ENCODE assay signal across 20 cellular contexts in the genomic region with DNA sequence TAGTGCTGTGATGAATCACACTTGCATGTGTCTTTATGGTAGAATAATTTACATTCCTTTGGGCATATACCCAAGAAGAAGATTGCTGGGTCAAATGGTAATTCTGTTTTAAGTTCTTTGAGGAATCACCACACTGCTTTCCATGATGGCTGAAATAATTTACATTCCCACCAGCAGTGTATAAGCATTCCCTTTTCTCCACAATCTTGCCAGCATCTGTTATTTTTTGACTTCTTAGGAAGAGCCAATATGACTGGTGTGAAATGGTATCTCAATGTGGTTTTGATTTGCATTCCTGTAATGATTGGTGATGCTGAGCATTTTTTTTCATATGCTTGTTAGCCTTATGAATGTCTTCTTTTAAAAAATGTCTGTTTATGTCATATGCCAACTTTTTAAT.
"Had no signal": no experiment of that assay in that cellular context is flagged by ENCODE, and none has a peak within 500 bp of the region (broad histone marks: within the 10 kb centered on the region; RNA-seq: fewer than 3 reads in every experiment).

No MANE protein-coding gene starts in this region.

- H3K27me3 Mint-ChIP-seq: activated CD4-positive, alpha-beta memory T cell treated with anti-CD3 and anti-CD28 coated beads, Interleukin-2, amount 10 ng/mL, durations not matched to agents 7 days and 5 days; activated naive CD4-positive, alpha-beta T cell treated with anti-CD3 and anti-CD28 coated beads, Interleukin-2, amount 10 ng/mL, durations not matched to agents 7 days and 5 days; activated T-cell treated with anti-CD3 and anti-CD28 coated beads, Interleukin-2, amount 50 U/mL, for 24 hours; dendritic cell treated with granulocyte-macrophage colony-stimulating factor and Interleukin-4, amounts not matched to agents 40 ng/mL and 50 ng/mL, for 4 days; stimulated activated naive B cell treated with anti-CD40 and anti-IgM and Interleukin-4, amounts not matched to agents 10 μg/mL and 1 μg/mL and 100 μg/mL, for 72 hours had no signal

- H3K9me3 Mint-ChIP-seq: activated CD4-positive, alpha-beta memory T cell treated with anti-CD3 and anti-CD28 coated beads, Interleukin-2, amount 10 ng/mL, durations not matched to agents 7 days and 5 days; activated naive CD4-positive, alpha-beta T cell treated with anti-CD3 and anti-CD28 coated beads, Interleukin-2, amount 10 ng/mL, durations not matched to agents 7 days and 5 days had no signal

- H3K9me3 ChIP-seq: thyroid gland, uterus had no signal

- H3K27me3 ChIP-seq: brain microvascular endothelial cell, heart left ventricle, thyroid gland, uterus had no signal

- H3K36me3 Mint-ChIP-seq: activated naive CD4-positive, alpha-beta T cell treated with anti-CD3 and anti-CD28 coated beads, Interleukin-2, amount 10 ng/mL, durations not matched to agents 7 days and 5 days; immature natural killer cell; stimulated activated naive B cell treated with anti-CD40 and anti-IgM and Interleukin-4, amounts not matched to agents 10 μg/mL and 1 μg/mL and 100 μg/mL, for 72 hours; WTC11 had no signal

- ATAC-seq: heart left ventricle; left colon; stimulated activated naive B cell treated with anti-CD40 and anti-IgM and Interleukin-4, amounts not matched to agents 10 μg/mL and 1 μg/mL and 100 μg/mL, for 72 hours; WTC11 had no signal

- H3K4me3 ChIP-seq: heart left ventricle, lung, thyroid gland, uterus had no signal

- H3K4me3 Mint-ChIP-seq: activated CD4-positive, alpha-beta memory T cell treated with anti-CD3 and anti-CD28 coated beads, Interleukin-2, amount 10 ng/mL, durations not matched to agents 7 days and 5 days; activated naive CD4-positive, alpha-beta T cell treated with anti-CD3 and anti-CD28 coated beads, Interleukin-2, amount 10 ng/mL, durations not matched to agents 7 days and 5 days; activated T-cell treated with anti-CD3 and anti-CD28 coated beads, Interleukin-2, amount 50 U/mL, for 24 hours; dendritic cell treated with granulocyte-macrophage colony-stimulating factor and Interleukin-4, amounts not matched to agents 40 ng/mL and 50 ng/mL, for 4 days; immature natural killer cell; stimulated activated naive B cell treated with anti-CD40 and anti-IgM and Interleukin-4, amounts not matched to agents 10 μg/mL and 1 μg/mL and 100 μg/mL, for 72 hours; WTC11 had no signal

- H3K27ac Mint-ChIP-seq: activated CD4-positive, alpha-beta memory T cell treated with anti-CD3 and anti-CD28 coated beads, Interleukin-2, amount 10 ng/mL, durations not matched to agents 7 days and 5 days; activated naive CD4-positive, alpha-beta T cell treated with anti-CD3 and anti-CD28 coated beads, Interleukin-2, amount 10 ng/mL, durations not matched to agents 7 days and 5 days; activated T-cell treated with anti-CD3 and anti-CD28 coated beads, Interleukin-2, amount 50 U/mL, for 24 hours; dendritic cell treated with granulocyte-macrophage colony-stimulating factor and Interleukin-4, amounts not matched to agents 40 ng/mL and 50 ng/mL, for 4 days; immature natural killer cell; stimulated activated naive B cell treated with anti-CD40 and anti-IgM and Interleukin-4, amounts not matched to agents 10 μg/mL and 1 μg/mL and 100 μg/mL, for 72 hours; WTC11 had no signal

- DNase-seq: activated CD4-positive, alpha-beta memory T cell treated with anti-CD3 and anti-CD28 coated beads, Interleukin-2, amount 10 ng/mL, durations not matched to agents 7 days and 5 days; activated CD4-positive, alpha-beta T cell treated with anti-CD3 and anti-CD28 coated beads for 4 hours; activated naive CD4-positive, alpha-beta T cell treated with anti-CD3 and anti-CD28 coated beads, Interleukin-2, amount 10 ng/mL, durations not matched to agents 7 days and 5 days; activated T-cell treated with anti-CD3 and anti-CD28 coated beads, Interleukin-2, amount 50 U/mL, for 24 hours; brain microvascular endothelial cell; effector memory CD4-positive, alpha-beta T cell; heart left ventricle; immature natural killer cell; left colon; midbrain; posterior cingulate gyrus; retina; stimulated activated CD4-positive, alpha-beta T cell treated with anti-CD3 and anti-CD28 coated beads, Interleukin-15, amount 100 ng/mL, for 24 hours; stimulated activated CD4-positive, alpha-beta T cell treated with anti-CD3 and anti-CD28 coated beads, Interleukin-4, amount 100 ng/mL, for 1 hour; stimulated activated naive B cell treated with anti-CD40 and anti-IgM and Interleukin-4, amounts not matched to agents 10 μg/mL and 1 μg/mL and 100 μg/mL, for 72 hours; thyroid gland; uterus had no signal

- H3K27ac ChIP-seq: brain microvascular endothelial cell, heart left ventricle, thyroid gland, uterus had no signal

- H3K36me3 ChIP-seq: brain microvascular endothelial cell, heart left ventricle, thyroid gland, uterus had no signal

- H3K4me1 Mint-ChIP-seq: activated CD4-positive, alpha-beta memory T cell treated with anti-CD3 and anti-CD28 coated beads, Interleukin-2, amount 10 ng/mL, durations not matched to agents 7 days and 5 days; activated naive CD4-positive, alpha-beta T cell treated with anti-CD3 and anti-CD28 coated beads, Interleukin-2, amount 10 ng/mL, durations not matched to agents 7 days and 5 days; immature natural killer cell; stimulated activated naive B cell treated with anti-CD40 and anti-IgM and Interleukin-4, amounts not matched to agents 10 μg/mL and 1 μg/mL and 100 μg/mL, for 72 hours; WTC11 had no signal

- H3K4me1 ChIP-seq: heart left ventricle, thyroid gland, uterus had no signal
